In genomic region chr4:101948055-101948454, GRCh38 we compare ENCODE assay signal across 29 cellular contexts.
"Had no signal": no experiment of that assay in that cellular context is flagged by ENCODE, and none has a peak within 500 bp of the region (broad histone marks: within the 10 kb centered on the region; RNA-seq: fewer than 3 reads in every experiment).

No MANE protein-coding gene starts in this region.

- H3K4me3 ChIP-seq: left lung, lower lobe of right lung, pancreas, prostate gland, skin epidermis, stomach, testis, thyroid gland, transverse colon, upper lobe of left lung, vagina had no signal

- H3K9me3 ChIP-seq: left lung, lower lobe of right lung, pancreas, prostate gland, stomach, testis, thyroid gland, transverse colon, upper lobe of left lung, vagina had no signal

- H3K27ac ChIP-seq: left lung, lower lobe of right lung, pancreas, prostate gland, skin epidermis, stomach, testis, thyroid gland, transverse colon, upper lobe of left lung, vagina had no signal

- H3K27ac Mint-ChIP-seq: immature natural killer cell; mesothelial cell of epicardium; naive thymus-derived CD4-positive, alpha-beta T cell; natural killer cell treated with Interleukin-12 subunit alpha and Interleukin-12 subunit beta and Interleukin-15 and Interleukin-18, amount 100 ng/mL, for 72 hours; stimulated activated effector memory CD8-positive, alpha-beta T cell treated with anti-CD3 and anti-CD28 coated beads, Interleukin-12 subunit alpha, Interleukin-12 subunit beta, amount 100 ng/mL, for 72 hours had no signal

- H3K9me3 Mint-ChIP-seq: immature natural killer cell; mesothelial cell of epicardium; naive thymus-derived CD4-positive, alpha-beta T cell; natural killer cell treated with Interleukin-12 subunit alpha and Interleukin-12 subunit beta and Interleukin-15 and Interleukin-18, amount 100 ng/mL, for 72 hours had no signal

- DNase-seq: hypothalamus; immature natural killer cell; kidney; left colon; left lung; lower lobe of right lung; mammary epithelial cell; mesendoderm; naive thymus-derived CD4-positive, alpha-beta T cell; nucleus accumbens; pancreas; posterior cingulate gyrus; retina; right cardiac atrium; stimulated activated CD4-positive, alpha-beta T cell treated with anti-CD3 and anti-CD28 coated beads, Interleukin-12 subunit alpha, Interleukin-12 subunit beta, amount 100 ng/mL, for 4 hours; stimulated activated CD4-positive, alpha-beta T cell treated with anti-CD3 and anti-CD28 coated beads, Interleukin-4, amount 100 ng/mL, for 24 hours; stimulated activated naive CD8-positive, alpha-beta T cell treated with anti-CD3 and anti-CD28 coated beads, Interleukin-15, Interleukin-2, amounts not matched to agents 100 U/mL and 50 U/mL, for 24 hours; stomach; testis; thyroid gland; transverse colon; upper lobe of left lung had no signal

- H3K4me1 ChIP-seq: lower lobe of right lung, pancreas, prostate gland, stomach, testis, transverse colon, upper lobe of left lung, vagina had no signal

- H3K27me3 ChIP-seq: left lung, pancreas, stomach, testis, thyroid gland, transverse colon, upper lobe of left lung, vagina had no signal

- H3K4me1 Mint-ChIP-seq: immature natural killer cell; naive thymus-derived CD4-positive, alpha-beta T cell; stimulated activated effector memory CD8-positive, alpha-beta T cell treated with anti-CD3 and anti-CD28 coated beads, Interleukin-12 subunit alpha, Interleukin-12 subunit beta, amount 100 ng/mL, for 72 hours had no signal

- H3K4me3 Mint-ChIP-seq: immature natural killer cell; mesothelial cell of epicardium; naive thymus-derived CD4-positive, alpha-beta T cell; natural killer cell treated with Interleukin-12 subunit alpha and Interleukin-12 subunit beta and Interleukin-15 and Interleukin-18, amount 100 ng/mL, for 72 hours; stimulated activated effector memory CD8-positive, alpha-beta T cell treated with anti-CD3 and anti-CD28 coated beads, Interleukin-12 subunit alpha, Interleukin-12 subunit beta, amount 100 ng/mL, for 72 hours had no signal

- H3K36me3 ChIP-seq: left lung, lower lobe of right lung, pancreas, prostate gland, stomach, thyroid gland, transverse colon, upper lobe of left lung, vagina had no signal

- ATAC-seq: left colon; left lung; lower lobe of right lung; naive thymus-derived CD4-positive, alpha-beta T cell; natural killer cell treated with Interleukin-12 subunit alpha and Interleukin-12 subunit beta and Interleukin-15 and Interleukin-18, amount 100 ng/mL, for 72 hours; pancreas; right cardiac atrium; sciatic nerve; stimulated activated effector memory CD8-positive, alpha-beta T cell treated with anti-CD3 and anti-CD28 coated beads, Interleukin-12 subunit alpha, Interleukin-12 subunit beta, amount 100 ng/mL, for 72 hours; stimulated activated naive CD8-positive, alpha-beta T cell treated with anti-CD3 and anti-CD28 coated beads, Interleukin-15, Interleukin-2, amounts not matched to agents 100 U/mL and 50 U/mL, for 24 hours had no signal

- H3K36me3 Mint-ChIP-seq: immature natural killer cell; mesothelial cell of epicardium; naive thymus-derived CD4-positive, alpha-beta T cell; natural killer cell treated with Interleukin-12 subunit alpha and Interleukin-12 subunit beta and Interleukin-15 and Interleukin-18, amount 100 ng/mL, for 72 hours; stimulated activated effector memory CD8-positive, alpha-beta T cell treated with anti-CD3 and anti-CD28 coated beads, Interleukin-12 subunit alpha, Interleukin-12 subunit beta, amount 100 ng/mL, for 72 hours had no signal
